ENCODE assay signal across 8 cellular contexts in the genomic region with DNA sequence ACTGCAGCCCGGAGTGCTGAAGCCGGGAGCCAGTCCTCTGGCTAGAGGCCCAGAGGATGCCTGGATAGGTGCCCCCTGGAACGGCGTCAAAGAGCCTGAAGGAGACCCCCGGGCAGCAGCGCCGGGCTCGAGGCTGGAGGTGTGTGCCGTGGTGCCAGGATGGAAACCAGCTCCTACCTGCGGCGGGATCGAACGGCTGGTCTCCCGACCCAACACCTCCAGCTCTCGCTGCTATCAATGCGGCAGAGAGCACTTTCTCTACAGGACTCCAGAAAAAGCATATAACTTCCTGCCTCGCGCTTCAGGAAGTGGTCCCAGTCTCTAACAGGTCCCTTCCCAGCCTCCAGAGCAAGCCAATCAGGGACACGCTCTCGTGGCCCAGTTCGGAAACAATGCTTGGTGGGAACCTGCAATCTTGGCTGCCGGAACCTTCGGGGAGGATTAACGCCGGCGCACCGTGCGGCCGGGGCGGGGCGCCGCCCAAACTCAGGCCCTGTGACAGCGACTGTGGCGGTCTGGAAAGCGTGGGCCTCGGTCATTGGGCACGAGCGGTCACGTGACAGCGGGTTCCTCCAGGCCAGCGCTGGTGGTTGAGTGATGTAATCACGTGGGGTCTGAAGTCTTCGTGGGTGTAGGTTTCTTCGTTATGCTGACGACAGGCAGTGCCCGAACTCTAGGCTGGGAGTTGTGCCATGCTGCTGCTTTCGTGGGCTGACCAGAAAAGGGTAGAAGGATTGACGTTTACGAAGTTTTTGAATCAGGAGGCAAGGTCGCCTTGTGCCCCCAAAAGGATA. TPM values are rescaled to one million over a fixed set of nuclear protein-coding genes. Genes with fewer than 3 reads are reported as not detected.
A peak's percentile ranks its signal among the peaks of the same experiment; 100 is the strongest.
DNase-seq lines count a peak whose midpoint lies in the region; ATAC-seq and TF ChIP-seq lines count a peak whose summit lies in the region.

A gene (minus strand): TSS at position 281 of the 794 bp plus-strand sequence. CDS start 430 bp downstream, outside the sequence.

- peak within 1 kb of the TSS; percentile 88 for H3K4me3 Mint-ChIP-seq in natural killer cell

- H3K27me3 Mint-ChIP-seq in natural killer cell (ENCODE audit: low read depth in 2 of 2): no peaks in the 10 kb centered on the region

- no peaks in the 10 kb centered on the region for H3K36me3 ChIP-seq in H7 (replicated peaks; ENCODE audit: control insufficient read depth, insufficient read depth, low read length)

- no peaks in the 10 kb centered on the region for H3K27me3 ChIP-seq in H7 (ENCODE audit: control insufficient read depth, insufficient read depth, low read length)

- ATAC-seq in natural killer cell: peak; percentile 87 to 98 (median 88)

- no peaks in the 10 kb centered on the region for H3K36me3 Mint-ChIP-seq in natural killer cell

- H3K4me3 ChIP-seq in H7 (ENCODE audit: insufficient read depth, low read depth, low read length): peak within 1 kb of the TSS; percentile 89

- H3K4me1 Mint-ChIP-seq in natural killer cell: peaks cover 42 to 46% of the 10 kb centered on the region in 2 donors

- DNase-seq in ELF-1 (ENCODE audit: low read depth, low spot score) (peak; percentile 100), H7 (peak; percentile 97), M059J (ENCODE audit: low read depth) (peak; percentile 100), SHP77 (lab: John Stamatoyannopoulos, UW) (peak; percentile 97 to 98), fibroblast of peridontal ligament (ENCODE audit: extremely low read depth) (peak; percentile 99), natural killer cell (peak; percentile 99)
- peak; percentile 99 for DNase-seq in activated effector memory CD4-positive, alpha-beta T cell treated with Interleukin-2 at 50 U/mL for 16 hours
- peak; percentile 98 for DNase-seq in stimulated activated naive CD4-positive, alpha-beta T cell treated with Interleukin-2 at 50 U/mL for 16 hours (lab: John Stamatoyannopoulos, UW)

- intact Hi-C loops in natural killer cell (cut with micrococcal nuclease): loop anchor here (1.0 to 10.0 kb wide), 6 partner anchors 16 to 1530 kb away; a partner anchor contains a TSS

- TF ChIP-seq CTCF in natural killer cell (IDR thresholded peaks at IDR 0.05): no peak

- no peaks in the 10 kb centered on the region for H3K9me3 Mint-ChIP-seq in natural killer cell

- H3K27ac Mint-ChIP-seq in natural killer cell: peak within 1 kb of the TSS; percentile 98

RNA-seq across cellular contexts. Expression of the gene that starts here (rescaled TPM):
- 22.9 and 24.7 TPM in 2 replicates for total RNA-seq in H7 (2014; rRNA removed; shearing (Covaris generic))
- 28.3 and 45.5 TPM in 2 replicates for total RNA-seq in M059J (2014; rRNA removed; shearing (Covaris generic))
- 10 to 100 TPM; 25.2 to 28.4 (median 27.2) TPM for total RNA-seq in natural killer cell

Comparison
In these comparisons a context has a peak if more than half of its experiments do, and no peak if none do; other contexts are left out.
1. Peak in every context shown above with its lines: DNase-seq, ATAC-seq and H3K4me3 ChIP-seq.